Comparison of ENCODE assay signal across 8 cellular contexts in the genomic region with DNA sequence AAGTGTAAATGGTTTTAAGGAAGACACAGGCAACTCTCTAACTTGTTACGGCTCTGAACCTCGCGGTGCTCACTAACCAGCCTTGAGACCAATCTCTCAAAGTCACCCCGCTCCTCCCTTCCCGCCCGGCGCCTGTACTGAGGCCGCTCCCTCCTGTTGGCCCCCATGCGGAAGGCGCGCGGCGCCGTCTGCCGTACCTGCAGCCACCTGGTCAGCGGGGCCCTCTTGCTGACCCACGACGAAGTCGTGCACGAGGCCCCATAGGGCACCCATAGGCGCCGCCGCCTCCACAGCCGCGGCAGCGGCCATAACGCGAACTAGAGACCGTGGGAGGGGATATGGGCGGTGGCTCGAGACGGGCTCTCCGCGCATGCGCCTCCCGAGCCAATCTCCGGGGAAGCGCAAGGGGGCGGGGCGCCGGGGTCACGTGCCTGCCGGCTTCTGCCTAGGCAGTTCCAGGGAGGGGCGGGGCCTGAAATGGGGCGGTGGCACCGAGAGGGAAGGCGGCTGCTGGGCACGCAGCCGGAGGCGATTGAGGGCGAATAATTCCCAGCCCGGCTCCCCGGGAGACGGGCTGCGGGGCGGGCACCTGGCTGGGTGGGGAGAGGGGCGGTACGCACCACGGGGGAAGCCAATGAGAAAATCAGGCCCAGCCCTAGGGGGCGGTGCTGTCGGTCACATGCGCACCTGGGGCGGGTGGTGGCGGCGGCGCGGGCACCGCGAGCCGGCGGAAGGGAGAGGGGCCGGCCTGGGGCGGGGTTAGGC. TPM values are rescaled to one million over a fixed set of nuclear protein-coding genes. Genes with fewer than 3 reads are reported as not detected.
DNase-seq lines count a peak whose midpoint lies in the region; ATAC-seq and TF ChIP-seq lines count a peak whose summit lies in the region.

A gene with protein sequence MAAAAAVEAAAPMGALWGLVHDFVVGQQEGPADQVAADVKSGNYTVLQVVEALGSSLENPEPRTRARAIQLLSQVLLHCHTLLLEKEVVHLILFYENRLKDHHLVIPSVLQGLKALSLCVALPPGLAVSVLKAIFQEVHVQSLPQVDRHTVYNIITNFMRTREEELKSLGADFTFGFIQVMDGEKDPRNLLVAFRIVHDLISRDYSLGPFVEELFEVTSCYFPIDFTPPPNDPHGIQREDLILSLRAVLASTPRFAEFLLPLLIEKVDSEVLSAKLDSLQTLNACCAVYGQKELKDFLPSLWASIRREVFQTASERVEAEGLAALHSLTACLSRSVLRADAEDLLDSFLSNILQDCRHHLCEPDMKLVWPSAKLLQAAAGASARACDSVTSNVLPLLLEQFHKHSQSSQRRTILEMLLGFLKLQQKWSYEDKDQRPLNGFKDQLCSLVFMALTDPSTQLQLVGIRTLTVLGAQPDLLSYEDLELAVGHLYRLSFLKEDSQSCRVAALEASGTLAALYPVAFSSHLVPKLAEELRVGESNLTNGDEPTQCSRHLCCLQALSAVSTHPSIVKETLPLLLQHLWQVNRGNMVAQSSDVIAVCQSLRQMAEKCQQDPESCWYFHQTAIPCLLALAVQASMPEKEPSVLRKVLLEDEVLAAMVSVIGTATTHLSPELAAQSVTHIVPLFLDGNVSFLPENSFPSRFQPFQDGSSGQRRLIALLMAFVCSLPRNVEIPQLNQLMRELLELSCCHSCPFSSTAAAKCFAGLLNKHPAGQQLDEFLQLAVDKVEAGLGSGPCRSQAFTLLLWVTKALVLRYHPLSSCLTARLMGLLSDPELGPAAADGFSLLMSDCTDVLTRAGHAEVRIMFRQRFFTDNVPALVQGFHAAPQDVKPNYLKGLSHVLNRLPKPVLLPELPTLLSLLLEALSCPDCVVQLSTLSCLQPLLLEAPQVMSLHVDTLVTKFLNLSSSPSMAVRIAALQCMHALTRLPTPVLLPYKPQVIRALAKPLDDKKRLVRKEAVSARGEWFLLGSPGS (minus strand): TSS at position 347 of the 765 bp plus-strand sequence. CDS start 38 bp downstream, at position 309.

- H3K27me3 ChIP-seq in DND-41 (ENCODE audit: insufficient read depth, low read length, poor library complexity), result peaks cover 29% of the 10 kb centered on the region
- H3K27me3 ChIP-seq in GM23248 (replicated peaks; ENCODE audit: insufficient read depth), result no peaks in the 10 kb centered on the region

- H3K4me2 ChIP-seq in DND-41 (ENCODE audit: insufficient read depth, low read length) (peak within 1 kb of the TSS; percentile 92), GM23248 (ENCODE audit: unreplicated experiment) (peak within 1 kb of the TSS; percentile 97)

- peak within 1 kb of the TSS; percentile 99 for H3K4me3 Mint-ChIP-seq in activated T-helper 1 cell treated with anti-CD3 and anti-CD28 coated beads, Interleukin-12 subunit alpha, Interleukin-12 subunit beta, Interleukin-2, Interleukin-4 antibody, amounts not matched to agents 30 ng/mL and 10 ng/mL and 1 ng/mL, durations not matched to agents 14 hours and 24 hours and 36 hours
- peak within 1 kb of the TSS; percentile 95 to 99 (median 98) for H3K4me3 Mint-ChIP-seq in naive thymus-derived CD8-positive, alpha-beta T cell

- no peaks in the 10 kb centered on the region for H3K9me2 ChIP-seq in GM23248 (ENCODE audit: insufficient read depth)

- intact Hi-C loops in activated T-helper 1 cell treated with anti-CD3 and anti-CD28 coated beads, Interleukin-12 subunit alpha, Interleukin-12 subunit beta, Interleukin-2, Interleukin-4 antibody, amounts not matched to agents 30 ng/mL and 10 ng/mL and 1 ng/mL, durations not matched to agents 14 hours and 24 hours and 36 hours (cut with micrococcal nuclease), result loop anchor here (1.0 to 5.0 kb wide), 16 partner anchors 44 to 911 kb away; a partner anchor contains a TSS

- H3K27ac ChIP-seq in DND-41 (ENCODE audit: low read length), result peak within 1 kb of the TSS; percentile 81
- peak within 1 kb of the TSS; percentile 97 for H3K27ac ChIP-seq in GM23248

- no peaks in the 10 kb centered on the region for H3K9me3 Mint-ChIP-seq in activated T-helper 1 cell treated with anti-CD3 and anti-CD28 coated beads, Interleukin-12 subunit alpha, Interleukin-12 subunit beta, Interleukin-2, Interleukin-4 antibody, amounts not matched to agents 30 ng/mL and 10 ng/mL and 1 ng/mL, durations not matched to agents 14 hours and 24 hours and 36 hours
- H3K9me3 Mint-ChIP-seq in naive thymus-derived CD8-positive, alpha-beta T cell, result no peaks in the 10 kb centered on the region

- peak within 1 kb of the TSS; percentile 99 for H3K27ac Mint-ChIP-seq in activated T-helper 1 cell treated with anti-CD3 and anti-CD28 coated beads, Interleukin-12 subunit alpha, Interleukin-12 subunit beta, Interleukin-2, Interleukin-4 antibody, amounts not matched to agents 30 ng/mL and 10 ng/mL and 1 ng/mL, durations not matched to agents 14 hours and 24 hours and 36 hours
- H3K27ac Mint-ChIP-seq in naive thymus-derived CD8-positive, alpha-beta T cell, result peak within 1 kb of the TSS; percentile 93 to 99 (median 97)

- H4K20me1 ChIP-seq in DND-41 (ENCODE audit: insufficient read depth, low read length) (peaks cover 52% of the 10 kb centered on the region), GM23248 (ENCODE audit: insufficient read depth) (no peaks in the 10 kb centered on the region; the same call in 1 of the 2 replicates)

- POLR2A ChIA-PET in naive thymus-derived CD8-positive, alpha-beta T cell (lab: Charles Lee), result interaction anchor here (1.1 to 1.6 kb wide), 4 partner anchors 39 to 189 kb away, joined by 3 to 7 read pairs (median 4); a partner anchor contains a TSS

- H3K36me3 Mint-ChIP-seq in activated T-helper 1 cell treated with anti-CD3 and anti-CD28 coated beads, Interleukin-12 subunit alpha, Interleukin-12 subunit beta, Interleukin-2, Interleukin-4 antibody, amounts not matched to agents 30 ng/mL and 10 ng/mL and 1 ng/mL, durations not matched to agents 14 hours and 24 hours and 36 hours (ENCODE audit: low read depth), result peaks cover 14% of the 10 kb centered on the region
- H3K36me3 Mint-ChIP-seq in naive thymus-derived CD8-positive, alpha-beta T cell, result peaks cover 0 to 11% (median 0%) of the 10 kb centered on the region in 3 donors

- peaks cover 34% of the 10 kb centered on the region for H3K27me3 Mint-ChIP-seq in activated T-helper 1 cell treated with anti-CD3 and anti-CD28 coated beads, Interleukin-12 subunit alpha, Interleukin-12 subunit beta, Interleukin-2, Interleukin-4 antibody, amounts not matched to agents 30 ng/mL and 10 ng/mL and 1 ng/mL, durations not matched to agents 14 hours and 24 hours and 36 hours (ENCODE audit: insufficient read depth)
- H3K27me3 Mint-ChIP-seq in naive thymus-derived CD8-positive, alpha-beta T cell, result peaks cover 6 to 25% (median 14%) of the 10 kb centered on the region in 5 donors

- peaks cover 47% of the 10 kb centered on the region for H3K4me1 Mint-ChIP-seq in activated T-helper 1 cell treated with anti-CD3 and anti-CD28 coated beads, Interleukin-12 subunit alpha, Interleukin-12 subunit beta, Interleukin-2, Interleukin-4 antibody, amounts not matched to agents 30 ng/mL and 10 ng/mL and 1 ng/mL, durations not matched to agents 14 hours and 24 hours and 36 hours (ENCODE audit: low read depth)
- peaks cover 26 to 56% (median 48%) of the 10 kb centered on the region in 4 donors for H3K4me1 Mint-ChIP-seq in naive thymus-derived CD8-positive, alpha-beta T cell

- ATAC-seq in DND-41 (ENCODE audit: insufficient read depth, low read depth), result peak; percentile 86
- ATAC-seq in naive thymus-derived CD8-positive, alpha-beta T cell, result peak; percentile 85

- H3K4me3 ChIP-seq in DND-41 (ENCODE audit: low read depth in 1 of 2, low read length in 2 of 2) (peak within 1 kb of the TSS; percentile 61 to 94), GM23248 (peak within 1 kb of the TSS; percentile 92)

- peak within 1 kb of the TSS; percentile 92 for H2AFZ ChIP-seq in DND-41 (ENCODE audit: low read depth, low read length)
- H2AFZ ChIP-seq in GM23248, result peak within 1 kb of the TSS; percentile 81

- peaks cover 40% of the 10 kb centered on the region for H3K4me1 ChIP-seq in DND-41 (ENCODE audit: insufficient read depth, low read length)
- H3K4me1 ChIP-seq in GM23248 (ENCODE audit: insufficient read depth), result peaks cover 30% of the 10 kb centered on the region

- H3K36me3 ChIP-seq in DND-41 (ENCODE audit: insufficient read depth, low read length) (peaks cover 13% of the 10 kb centered on the region), GM23248 (ENCODE audit: low read depth) (0 out of 2 replicates have a peak, but pooled peaks cover 4% of the 10 kb centered on the region)

- peaks cover 49% of the 10 kb centered on the region for H3K79me2 ChIP-seq in DND-41 (ENCODE audit: insufficient read depth, low read length)
- H3K79me2 ChIP-seq in GM23248 (ENCODE audit: insufficient read depth), result peaks cover 79% of the 10 kb centered on the region

- DNase-seq in DND-41 (peak; percentile 100), GM23248 (peak; percentile 100), Kasumi-1 (lab: John Stamatoyannopoulos, UW) (peak; percentile 98 to 100), RPMI7951 (ENCODE audit: low read depth) (peak; percentile 95), fibroblast of gingiva (ENCODE audit: low read depth) (peak; percentile 99)
- peak; percentile 99 for DNase-seq in activated T-helper 1 cell treated with anti-CD3 and anti-CD28 coated beads, Interleukin-12 subunit alpha, Interleukin-12 subunit beta, Interleukin-2, Interleukin-4 antibody, amounts not matched to agents 30 ng/mL and 10 ng/mL and 1 ng/mL, durations not matched to agents 14 hours and 24 hours and 36 hours (ENCODE audit: low spot score)
- peak; percentile 97 to 100 (median 99) for DNase-seq in naive thymus-derived CD8-positive, alpha-beta T cell
- peak; percentile 98 to 100 (median 99) for DNase-seq in stimulated activated naive CD4-positive, alpha-beta T cell (lab: John Stamatoyannopoulos, UW)

- WGBS in GM23248 (ENCODE audit: low coverage in 1 of 2, low lambda C conversion rate in 2 of 2, missing lambda C conversion rate in 2 of 2), 2 experiments, result 0 to 1% methylated on average over 44 to 73 of the region's 73 CpGs

- H3F3A ChIP-seq in GM23248 (ENCODE audit: insufficient read depth), result peaks cover 26% of the 10 kb centered on the region

- TF ChIP-seq CTCF in DND-41 (IDR thresholded peaks at IDR 0.05; ENCODE audit: borderline replicate concordance, extremely low read depth, low read length, poor library complexity, severe bottlenecking), result no peak

- H3K9me3 ChIP-seq in DND-41 (ENCODE audit: insufficient read depth, low read length, severe bottlenecking) (no peaks in the 10 kb centered on the region), GM23248 (ENCODE audit: low read depth) (no peaks in the 10 kb centered on the region)

- in situ Hi-C loops in GM23248 (cut with MboI), result no loop called here

- H3K9ac ChIP-seq in DND-41 (ENCODE audit: low read depth, low read length), result peak within 1 kb of the TSS; percentile 70
- H3K9ac ChIP-seq in GM23248, result peak within 1 kb of the TSS; percentile 97

RNA-seq across cellular contexts. Expression of the gene that starts here (rescaled TPM):
- 89.7 and 116 TPM in 2 replicates for total RNA-seq in GM23248 (2014; rRNA removed; shearing (Covaris generic))
- polyA plus RNA-seq in GM23248 (2016; fragmentation: Nextera tagmentation; extraction: Ambion mirVana), result 40.0 and 40.6 TPM in 2 replicates
- total RNA-seq in RPMI7951 (2014; rRNA removed; shearing (Covaris generic)), result 73.9 and 87.0 TPM in 2 replicates
- 91.8 and 93.2 TPM in 2 replicates for total RNA-seq in activated T-helper 1 cell treated with anti-CD3 and anti-CD28 coated beads, Interleukin-12 subunit alpha, Interleukin-12 subunit beta, Interleukin-2, Interleukin-4 antibody, amounts not matched to agents 30 ng/mL and 10 ng/mL and 1 ng/mL, durations not matched to agents 14 hours and 24 hours and 36 hours
- 100 to 1,000 TPM; 106 to 111 TPM for total RNA-seq in naive thymus-derived CD8-positive, alpha-beta T cell
- polyA plus RNA-seq in naive thymus-derived CD8-positive, alpha-beta T cell, result 10 to 100 TPM; 31.2 to 37.3 (median 32.4) TPM

Comparison
In these comparisons a context has a peak if more than half of its experiments do, and no peak if none do; other contexts are left out.
1. Peak in every context shown above with its lines: DNase-seq, ATAC-seq, H3K4me3 ChIP-seq and H3K27ac ChIP-seq.